In genomic region chr3:134976948-134977347, GRCh38 we compare ENCODE assay signal across 16 cellular contexts.
DNase-seq lines count a peak whose midpoint lies in the region; TF ChIP-seq lines count a peak whose summit lies in the region.
"Had no signal": no experiment of that assay in that cellular context is flagged by ENCODE, and none has a peak within 500 bp of the region (broad histone marks: within the 10 kb centered on the region; RNA-seq: fewer than 3 reads in every experiment).

No MANE protein-coding gene starts in this region.

- H3K9ac ChIP-seq in neural cell (ENCODE audit: low read length) = no peak overlapping the region

- H3K27me3 Mint-ChIP-seq in Caco-2 (ENCODE audit: insufficient read depth, unreplicated experiment) = peaks cover 14% of the 10 kb centered on the region
- no peaks in the 10 kb centered on the region for H3K27me3 Mint-ChIP-seq in activated T-helper 2 cell treated with anti-CD3 and anti-CD28 coated beads, Interferon-gamma antibody, Interleukin-2, Interleukin-4, amounts not matched to agents 10 μg/mL and 5 μg/mL and 100 μg/mL, durations not matched to agents 14 hours and 24 hours and 36 hours (ENCODE audit: low read depth)

- no TSS peak for BruUV-seq in Caco-2 (replicated peaks; lab: Mats Ljungman, UMichigan)

- H2AFZ ChIP-seq in neural cell (ENCODE audit: low read depth, low read length) = no peak overlapping the region

- peak; percentile 59 for TF ChIP-seq CTCF in WERI-Rb-1 (IDR thresholded peaks at IDR 0.05; ENCODE audit: low read depth, low read length)
- TF ChIP-seq CTCF in neural cell (IDR thresholded peaks at IDR 0.05; ENCODE audit: poor library complexity, severe bottlenecking) = no peak
- no peak for TF ChIP-seq CTCF in Caco-2 (IDR thresholded peaks at IDR 0.05; ENCODE audit: insufficient read depth in 1 of 2, low read depth in 1 of 2, low read length in 1 of 2, severe bottlenecking in 1 of 2, unreplicated experiment in 1 of 2)

- no peaks in the 10 kb centered on the region for H3K9me2 ChIP-seq in neural cell (ENCODE audit: insufficient read depth, low read length)

- DNase-seq in NCI-H1417 (lab: John Stamatoyannopoulos, UW) (peak in 2 of 3 experiments; percentile 13 to 30), NCI-H1417 treated with DMSO at 0.1 percent for 48 hours (lab: John Stamatoyannopoulos, UW) (no peak), G401 (ENCODE audit: low spot score) (peak; percentile 39), WERI-Rb-1 (peak; percentile 34), Caco-2 (no peak), retina (no peak)
- DNase-seq in activated T-helper 2 cell treated with anti-CD3 and anti-CD28 coated beads, Interferon-gamma antibody, Interleukin-2, Interleukin-4, amounts not matched to agents 10 μg/mL and 5 μg/mL and 100 μg/mL, durations not matched to agents 14 hours and 24 hours and 36 hours (ENCODE audit: low spot score) = no peak
- DNase-seq: KG1, NCI-H1105, NCI-H2029, NCI-H226, NCI-H82, Peyer's patch, SHP77 had no signal

- in situ Hi-C loops in G401 (cut with HindIII; ENCODE audit: low sequenced_read_pairs) = no loop called here

- H3K27ac Mint-ChIP-seq in Caco-2 (ENCODE audit: unreplicated experiment) = no peak overlapping the region
- no peak overlapping the region for H3K27ac Mint-ChIP-seq in activated T-helper 2 cell treated with anti-CD3 and anti-CD28 coated beads, Interferon-gamma antibody, Interleukin-2, Interleukin-4, amounts not matched to agents 10 μg/mL and 5 μg/mL and 100 μg/mL, durations not matched to agents 14 hours and 24 hours and 36 hours

- H3K4me2 ChIP-seq in neural cell (ENCODE audit: low read length) = no peak overlapping the region

- peak; percentile 27 for TF ChIP-seq RAD21 in neural cell (conservative IDR thresholded peaks at IDR 0.05)

- H3K27ac ChIP-seq in WERI-Rb-1 (no peak overlapping the region), neural cell (ENCODE audit: low read length) (no peak overlapping the region)
- H3K27ac ChIP-seq: C4-2B, Peyer's patch had no signal

- no peaks in the 10 kb centered on the region for H3K36me3 Mint-ChIP-seq in Caco-2 (ENCODE audit: insufficient read depth, unreplicated experiment)
- H3K36me3 Mint-ChIP-seq in activated T-helper 2 cell treated with anti-CD3 and anti-CD28 coated beads, Interferon-gamma antibody, Interleukin-2, Interleukin-4, amounts not matched to agents 10 μg/mL and 5 μg/mL and 100 μg/mL, durations not matched to agents 14 hours and 24 hours and 36 hours (ENCODE audit: low read depth) = no peaks in the 10 kb centered on the region

- H4K20me1 ChIP-seq in neural cell (ENCODE audit: insufficient read depth) = no peaks in the 10 kb centered on the region

- CTCF ChIA-PET in Caco-2 (lab: Charles Lee) = no interaction called here

- no peaks in the 10 kb centered on the region for H3K4me1 ChIP-seq in Caco-2
- H3K4me1 ChIP-seq: Peyer's patch had no signal

- H3K27me3 ChIP-seq in WERI-Rb-1 (ENCODE audit: insufficient read depth, low read depth, severe bottlenecking) = no peaks in the 10 kb centered on the region
- no peaks in the 10 kb centered on the region for H3K27me3 ChIP-seq in neural cell (ENCODE audit: insufficient read depth, low read depth, low read length)
- H3K27me3 ChIP-seq in Caco-2 (replicated peaks; ENCODE audit: control insufficient read depth, insufficient read depth, low read length) = no peaks in the 10 kb centered on the region
- H3K27me3 ChIP-seq: Peyer's patch had no signal

- no peaks in the 10 kb centered on the region for H3K9me3 ChIP-seq in WERI-Rb-1 (ENCODE audit: severe bottlenecking)
- no peaks in the 10 kb centered on the region for H3K9me3 ChIP-seq in neural cell (ENCODE audit: low read length)
- H3K9me3 ChIP-seq in Caco-2 = no peaks in the 10 kb centered on the region
- H3K9me3 ChIP-seq: Peyer's patch had no signal

- no peaks in the 10 kb centered on the region for H3K79me2 ChIP-seq in neural cell (replicated peaks; ENCODE audit: insufficient read depth, low read length)

- no peaks in the 10 kb centered on the region for H3K9me3 Mint-ChIP-seq in Caco-2 (ENCODE audit: unreplicated experiment)
- no peaks in the 10 kb centered on the region for H3K9me3 Mint-ChIP-seq in activated T-helper 2 cell treated with anti-CD3 and anti-CD28 coated beads, Interferon-gamma antibody, Interleukin-2, Interleukin-4, amounts not matched to agents 10 μg/mL and 5 μg/mL and 100 μg/mL, durations not matched to agents 14 hours and 24 hours and 36 hours

- no peaks in the 10 kb centered on the region for H3F3A ChIP-seq in neural cell (ENCODE audit: insufficient read depth, low read length, poor library complexity, severe bottlenecking)

- TF ChIP-seq EP300 in neural cell (conservative IDR thresholded peaks at IDR 0.05; ENCODE audit: poor library complexity, severe bottlenecking) = no peak

- H3K4me3 ChIP-seq in WERI-Rb-1 (ENCODE audit: low read depth, low read length) (no peak overlapping the region), neural cell (ENCODE audit: low read length) (no peak overlapping the region), Caco-2 (ENCODE audit: low read depth, low read length) (no peak overlapping the region)
- H3K4me3 ChIP-seq: Peyer's patch had no signal

- no peaks in the 10 kb centered on the region for H3K4me1 Mint-ChIP-seq in Caco-2 (ENCODE audit: low read depth, unreplicated experiment)
- H3K4me1 Mint-ChIP-seq in activated T-helper 2 cell treated with anti-CD3 and anti-CD28 coated beads, Interferon-gamma antibody, Interleukin-2, Interleukin-4, amounts not matched to agents 10 μg/mL and 5 μg/mL and 100 μg/mL, durations not matched to agents 14 hours and 24 hours and 36 hours (ENCODE audit: low read depth) = no peaks in the 10 kb centered on the region

- intact Hi-C loops in Caco-2 (cut with micrococcal nuclease; ENCODE audit: unreplicated experiment) = loop anchor here (10.0 kb wide), 1 partner anchor 182 kb away; the partner anchor contains the start of gene EPHB1
- intact Hi-C loops in activated T-helper 2 cell treated with anti-CD3 and anti-CD28 coated beads, Interferon-gamma antibody, Interleukin-2, Interleukin-4, amounts not matched to agents 10 μg/mL and 5 μg/mL and 100 μg/mL, durations not matched to agents 14 hours and 24 hours and 36 hours (cut with micrococcal nuclease) = no loop called here

- H3K4me3 Mint-ChIP-seq in Caco-2 (ENCODE audit: unreplicated experiment) = no peak overlapping the region
- no peak overlapping the region for H3K4me3 Mint-ChIP-seq in activated T-helper 2 cell treated with anti-CD3 and anti-CD28 coated beads, Interferon-gamma antibody, Interleukin-2, Interleukin-4, amounts not matched to agents 10 μg/mL and 5 μg/mL and 100 μg/mL, durations not matched to agents 14 hours and 24 hours and 36 hours (ENCODE audit: low read depth)

- no peaks in the 10 kb centered on the region for H3K36me3 ChIP-seq in WERI-Rb-1
- no peaks in the 10 kb centered on the region for H3K36me3 ChIP-seq in neural cell (ENCODE audit: insufficient read depth, low read length)
- no peaks in the 10 kb centered on the region for H3K36me3 ChIP-seq in Caco-2 (ENCODE audit: control insufficient read depth, insufficient read depth, low read length)
- H3K36me3 ChIP-seq: Peyer's patch had no signal

- POLR2A ChIA-PET in Caco-2 (lab: Charles Lee) = no interaction called here

TF ChIP-seq in neural cell, 6 proteins besides CTCF, POLR2A, EP300 and RAD21:
- no peak for TF ChIP-seq EZH2 (IDR thresholded peaks at IDR 0.05; ENCODE audit: borderline replicate concordance, insufficient read depth, low read length, poor library complexity, severe bottlenecking)
- no peak for TF ChIP-seq SMC3 (conservative IDR thresholded peaks at IDR 0.05; ENCODE audit: poor library complexity)
- no peak for TF ChIP-seq TAF1 (IDR thresholded peaks at IDR 0.05; ENCODE audit: low read depth)
- TF ChIP-seq REST (IDR thresholded peaks at IDR 0.05; ENCODE audit: borderline replicate concordance) = no peak
- TF ChIP-seq POLR2AphosphoS5 (IDR thresholded peaks at IDR 0.05) = no peak
- TF ChIP-seq MXI1 (conservative IDR thresholded peaks at IDR 0.05; ENCODE audit: poor library complexity, severe bottlenecking) = no peak

Comparison
In these comparisons a context has a peak if more than half of its experiments do, and no peak if none do; other contexts are left out.
1. DNase-seq: peak in NCI-H1417 (2 of 3), G401 (single experiment) and WERI-Rb-1 (single experiment); none in NCI-H1417 treated with DMSO at 0.1 percent for 48 hours (single experiment), Caco-2 (0 of 2), retina (single experiment) and activated T-helper 2 cell treated with anti-CD3 and anti-CD28 coated beads, Interferon-gamma antibody, Interleukin-2, Interleukin-4, amounts not matched to agents 10 μg/mL and 5 μg/mL and 100 μg/mL, durations not matched to agents 14 hours and 24 hours and 36 hours (single experiment).